In genomic region chr2:234802845-234803171, GRCh38 we compare ENCODE assay signal across 8 cellular contexts.
"Had no signal": no experiment of that assay in that cellular context is flagged by ENCODE, and none has a peak within 500 bp of the region (broad histone marks: within the 10 kb centered on the region; RNA-seq: fewer than 3 reads in every experiment).

No MANE protein-coding gene starts in this region.

- H3K9me3 ChIP-seq: HAP-1 had no signal

- H3K27ac Mint-ChIP-seq: HFFc6 had no signal

- DNase-seq: GOT3, H7, HFFc6, IMR-90 had no signal

- H3K27ac ChIP-seq: HL-60 had no signal

- H3K4me1 ChIP-seq: HAP-1 had no signal

- H3K4me3 Mint-ChIP-seq: HFFc6 had no signal

- H3K36me3 ChIP-seq: HAP-1 had no signal

- FAIRE-seq: K562 had no signal

- ATAC-seq: HCT116, K562 had no signal

- H3K4me3 ChIP-seq: HAP-1, K562 had no signal
